Comparison of ENCODE assay signal across 7 cellular contexts in genomic region chr13:33543089-33543459, GRCh38.
DNase-seq lines count a peak whose midpoint lies in the region; ATAC-seq, FAIRE-seq and TF ChIP-seq lines count a peak whose summit lies in the region.

No MANE protein-coding gene starts in this region.

- peaks cover 37% of the 10 kb centered on the region for H3K4me1 ChIP-seq in HepG2 (ENCODE audit: insufficient read depth, low read length)

- no peaks in the 10 kb centered on the region for H4K20me1 ChIP-seq in HepG2 (ENCODE audit: insufficient read depth, low read length)

- H3K79me2 ChIP-seq in HepG2 (ENCODE audit: insufficient read depth, low read length) = no peaks in the 10 kb centered on the region

- peak overlapping the region; percentile 100 for H3K27ac Mint-ChIP-seq in type B pancreatic cell

- H3K4me1 Mint-ChIP-seq in type B pancreatic cell (ENCODE audit: unreplicated experiment) = peaks cover 26% of the 10 kb centered on the region

- peak overlapping the region; percentile 37 for H3K4me3 ChIP-seq in astrocyte of the cerebellum (ENCODE audit: low read depth, low read length)
- H3K4me3 ChIP-seq in HepG2 (replicated peaks in 1 of 3; ENCODE audit: insufficient read depth in 1 of 3, low read depth in 2 of 3, low read length in 3 of 3) = peak overlapping the region; percentile 57 to 69 (median 66)

- ATAC-seq in GM19043 (IDR thresholded peaks at IDR 0.05; ENCODE audit: low read depth, unreplicated experiment) (peak; percentile 3), HG03066 (IDR thresholded peaks at IDR 0.05; ENCODE audit: low read depth, unreplicated experiment) (peak; percentile 8), HepG2 (peak; percentile 20), GM18858 (IDR thresholded peaks at IDR 0.05; ENCODE audit: unreplicated experiment) (no peak)

- H3K27me3 Mint-ChIP-seq in type B pancreatic cell = no peaks in the 10 kb centered on the region

- DNase-seq in astrocyte of the cerebellum (ENCODE audit: low read depth) = no peak
- DNase-seq in HepG2 (ENCODE audit: low spot score) = no peak
- DNase-seq in type B pancreatic cell (ENCODE audit: extremely low spot score, unreplicated experiment) = no peak
- DNase-seq in anterior cingulate cortex (lab: John Stamatoyannopoulos, UW) = no peak

- H3K9ac ChIP-seq in HepG2 (ENCODE audit: insufficient read depth, low read depth, low read length) = peak overlapping the region; percentile 96

- 3% methylated on average over 7 of the region's 7 CpGs for WGBS in HepG2 (ENCODE audit: low lambda C conversion rate)

- H3K4me3 Mint-ChIP-seq in type B pancreatic cell = peak overlapping the region; percentile 92

- POLR2A ChIA-PET in HepG2 (lab: Yijun Ruan, JAX) = interaction anchor here (0.8 to 2.0 kb wide), 17 partner anchors 48 to 957 kb away, joined by 3 to 27 read pairs (median 5); partner anchors contain the start of genes PDS5B and STARD13

- peak overlapping the region; percentile 99 for H3K27ac ChIP-seq in HepG2 (ENCODE audit: extremely low read length, insufficient read depth, low read length)

- H3K36me3 ChIP-seq in HepG2 (replicated peaks in 1 of 2; ENCODE audit: control insufficient read depth in 1 of 2, insufficient read depth in 2 of 2, low read length in 2 of 2) = no peaks in the 10 kb centered on the region

- no peak for TF ChIP-seq POLR2A in HepG2 (IDR thresholded peaks at IDR 0.05; ENCODE audit: insufficient read depth in 1 of 2, low read depth in 2 of 2, low read length in 2 of 2)

- intact Hi-C loops in HepG2 (cut with micrococcal nuclease; ENCODE audit: unreplicated experiment) = loop anchor here (1.0 to 5.0 kb wide), 6 partner anchors 68 to 956 kb away; partner anchors contain the start of genes PDS5B and RFC3

- TF ChIP-seq CTCF in astrocyte of the cerebellum (IDR thresholded peaks at IDR 0.05; ENCODE audit: low read depth, low read length, missing control alignments) = no peak
- TF ChIP-seq CTCF in HepG2 (CRISPR knock-in tag; IDR thresholded peaks at IDR 0.05) = no peak
- no peak for TF ChIP-seq CTCF in type B pancreatic cell (conservative IDR thresholded peaks at IDR 0.05)

- TSS peak; percentile 96 for BruUV-seq in HepG2 (replicated peaks; lab: Mats Ljungman, UMichigan)

- CTCF ChIA-PET in HepG2 (lab: Yijun Ruan, JAX; ENCODE audit: low intra/inter-chr PET ratio, low total read pairs) = interaction anchor here (1.7 to 2.7 kb wide), 2 partner anchors 181 to 314 kb away, joined by 10 to 13 read pairs; no protein-coding TSS in a partner anchor

- H3K36me3 Mint-ChIP-seq in type B pancreatic cell = no peaks in the 10 kb centered on the region

- peak overlapping the region; percentile 77 for H3K4me2 ChIP-seq in HepG2 (ENCODE audit: low read depth, low read length)

- no peaks in the 10 kb centered on the region; a peak in 1 of 5 replicates for H3K27me3 ChIP-seq in HepG2 (ENCODE audit: control insufficient read depth in 1 of 2, insufficient read depth in 2 of 2, low read length in 2 of 2)

- TF ChIP-seq RAD21 in HepG2 (CRISPR knock-in tag; IDR thresholded peaks at IDR 0.05) = no peak

- H3K9me3 Mint-ChIP-seq in type B pancreatic cell = no peaks in the 10 kb centered on the region

- in situ Hi-C loops in astrocyte of the cerebellum (cut with HindIII; ENCODE audit: low sequenced_read_pairs) (loop anchor here (10.0 kb wide), 1 partner anchor 192 kb away; no protein-coding TSS in a partner anchor), HepG2 (cut with HindIII; ENCODE audit: extremely low pct_ligation_motif_present, low pct_unique_long_range_greater_than_20kb) (loop anchor here (5.0 to 25.0 kb wide), 3 partner anchors 179 to 956 kb away; partner anchors contain the start of gene PDS5B)

- peak overlapping the region; percentile 85 for H2AFZ ChIP-seq in HepG2 (ENCODE audit: low read length)

- H3K9me3 ChIP-seq in HepG2 (ENCODE audit: low read length) = no peaks in the 10 kb centered on the region

- no peak for FAIRE-seq in HepG2 (lab: Jason Lieb, UNC)

- TF ChIP-seq EP300 in HepG2 (IDR thresholded peaks at IDR 0.05; ENCODE audit: low read depth in 2 of 2, low read length in 2 of 2) (no peak), HepG2 (CRISPR knock-in tag; IDR thresholded peaks at IDR 0.05; ENCODE audit: borderline replicate concordance) (no peak)

TF ChIP-seq in HepG2, 621 proteins besides CTCF, POLR2A, EP300 and RAD21 (continues in another document):
- TF ChIP-seq ZFP36 (IDR thresholded peaks at IDR 0.05; ENCODE audit: borderline replicate concordance, low read depth, low read length, partially characterized antibody) = no peak
- no peak for TF ChIP-seq HOMEZ (CRISPR knock-in tag; IDR thresholded peaks at IDR 0.05; ENCODE audit: low read depth)
- no peak for TF ChIP-seq TCF12 (IDR thresholded peaks at IDR 0.05)
- TF ChIP-seq TCF12 (CRISPR knock-in tag; IDR thresholded peaks at IDR 0.05) = no peak
- 0 out of 2 replicates have a peak, but pooled peaks have one; percentile 7 for TF ChIP-seq REXO4 (CRISPR knock-in tag; IDR thresholded peaks at IDR 0.05; ENCODE audit: borderline replicate concordance)
- peak; percentile 8; the same call in 1 of the 2 replicates for TF ChIP-seq STAT6 (CRISPR knock-in tag; IDR thresholded peaks at IDR 0.05; ENCODE audit: borderline replicate concordance)
- TF ChIP-seq REST (IDR thresholded peaks at IDR 0.05; ENCODE audit: borderline replicate concordance in 1 of 2, low read depth in 1 of 2, low read length in 2 of 2) = 0 out of 4 replicates have a peak, but pooled peaks of 1 of the 2 experiments have one; percentile 0
- no peak for TF ChIP-seq SUZ12 (IDR thresholded peaks at IDR 0.05; ENCODE audit: low read depth, low read length)
- TF ChIP-seq NFIB (CRISPR knock-in tag; IDR thresholded peaks at IDR 0.05; ENCODE audit: borderline replicate concordance) = no peak
